Comparison of ENCODE assay signal across 1 cellular context in genomic region chr2:180999274-180999964, GRCh38.
TF ChIP-seq lines count a peak whose summit lies in the region.

No MANE protein-coding gene starts in this region.

TF ChIP-seq in GM23338, 12 proteins besides CTCF, POLR2A, EP300 and RAD21 (continued from another document):
- TF ChIP-seq, protein P1, sequence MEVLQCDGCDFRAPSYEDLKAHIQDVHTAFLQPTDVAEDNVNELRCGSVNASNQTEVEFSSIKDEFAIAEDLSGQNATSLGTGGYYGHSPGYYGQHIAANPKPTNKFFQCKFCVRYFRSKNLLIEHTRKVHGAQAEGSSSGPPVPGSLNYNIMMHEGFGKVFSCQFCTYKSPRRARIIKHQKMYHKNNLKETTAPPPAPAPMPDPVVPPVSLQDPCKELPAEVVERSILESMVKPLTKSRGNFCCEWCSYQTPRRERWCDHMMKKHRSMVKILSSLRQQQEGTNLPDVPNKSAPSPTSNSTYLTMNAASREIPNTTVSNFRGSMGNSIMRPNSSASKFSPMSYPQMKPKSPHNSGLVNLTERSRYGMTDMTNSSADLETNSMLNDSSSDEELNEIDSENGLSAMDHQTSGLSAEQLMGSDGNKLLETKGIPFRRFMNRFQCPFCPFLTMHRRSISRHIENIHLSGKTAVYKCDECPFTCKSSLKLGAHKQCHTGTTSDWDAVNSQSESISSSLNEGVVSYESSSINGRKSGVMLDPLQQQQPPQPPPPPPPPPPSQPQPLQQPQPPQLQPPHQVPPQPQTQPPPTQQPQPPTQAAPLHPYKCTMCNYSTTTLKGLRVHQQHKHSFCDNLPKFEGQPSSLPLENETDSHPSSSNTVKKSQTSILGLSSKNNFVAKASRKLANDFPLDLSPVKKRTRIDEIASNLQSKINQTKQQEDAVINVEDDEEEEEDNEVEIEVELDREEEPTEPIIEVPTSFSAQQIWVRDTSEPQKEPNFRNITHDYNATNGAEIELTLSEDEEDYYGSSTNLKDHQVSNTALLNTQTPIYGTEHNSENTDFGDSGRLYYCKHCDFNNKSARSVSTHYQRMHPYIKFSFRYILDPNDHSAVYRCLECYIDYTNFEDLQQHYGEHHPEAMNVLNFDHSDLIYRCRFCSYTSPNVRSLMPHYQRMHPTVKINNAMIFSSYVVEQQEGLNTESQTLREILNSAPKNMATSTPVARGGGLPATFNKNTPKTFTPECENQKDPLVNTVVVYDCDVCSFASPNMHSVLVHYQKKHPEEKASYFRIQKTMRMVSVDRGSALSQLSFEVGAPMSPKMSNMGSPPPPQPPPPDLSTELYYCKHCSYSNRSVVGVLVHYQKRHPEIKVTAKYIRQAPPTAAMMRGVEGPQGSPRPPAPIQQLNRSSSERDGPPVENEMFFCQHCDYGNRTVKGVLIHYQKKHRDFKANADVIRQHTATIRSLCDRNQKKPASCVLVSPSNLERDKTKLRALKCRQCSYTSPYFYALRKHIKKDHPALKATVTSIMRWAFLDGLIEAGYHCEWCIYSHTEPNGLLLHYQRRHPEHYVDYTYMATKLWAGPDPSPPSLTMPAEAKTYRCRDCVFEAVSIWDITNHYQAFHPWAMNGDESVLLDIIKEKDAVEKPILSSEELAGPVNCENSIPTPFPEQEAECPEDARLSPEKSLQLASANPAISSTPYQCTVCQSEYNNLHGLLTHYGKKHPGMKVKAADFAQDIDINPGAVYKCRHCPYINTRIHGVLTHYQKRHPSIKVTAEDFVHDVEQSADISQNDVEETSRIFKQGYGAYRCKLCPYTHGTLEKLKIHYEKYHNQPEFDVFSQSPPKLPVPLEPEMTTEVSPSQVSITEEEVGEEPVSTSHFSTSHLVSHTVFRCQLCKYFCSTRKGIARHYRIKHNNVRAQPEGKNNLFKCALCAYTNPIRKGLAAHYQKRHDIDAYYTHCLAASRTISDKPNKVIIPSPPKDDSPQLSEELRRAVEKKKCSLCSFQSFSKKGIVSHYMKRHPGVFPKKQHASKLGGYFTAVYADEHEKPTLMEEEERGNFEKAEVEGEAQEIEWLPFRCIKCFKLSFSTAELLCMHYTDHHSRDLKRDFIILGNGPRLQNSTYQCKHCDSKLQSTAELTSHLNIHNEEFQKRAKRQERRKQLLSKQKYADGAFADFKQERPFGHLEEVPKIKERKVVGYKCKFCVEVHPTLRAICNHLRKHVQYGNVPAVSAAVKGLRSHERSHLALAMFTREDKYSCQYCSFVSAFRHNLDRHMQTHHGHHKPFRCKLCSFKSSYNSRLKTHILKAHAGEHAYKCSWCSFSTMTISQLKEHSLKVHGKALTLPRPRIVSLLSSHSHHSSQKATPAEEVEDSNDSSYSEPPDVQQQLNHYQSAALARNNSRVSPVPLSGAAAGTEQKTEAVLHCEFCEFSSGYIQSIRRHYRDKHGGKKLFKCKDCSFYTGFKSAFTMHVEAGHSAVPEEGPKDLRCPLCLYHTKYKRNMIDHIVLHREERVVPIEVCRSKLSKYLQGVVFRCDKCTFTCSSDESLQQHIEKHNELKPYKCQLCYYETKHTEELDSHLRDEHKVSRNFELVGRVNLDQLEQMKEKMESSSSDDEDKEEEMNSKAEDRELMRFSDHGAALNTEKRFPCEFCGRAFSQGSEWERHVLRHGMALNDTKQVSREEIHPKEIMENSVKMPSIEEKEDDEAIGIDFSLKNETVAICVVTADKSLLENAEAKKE (CRISPR knock-in tag; IDR thresholded peaks at IDR 0.05) = no peak
- TF ChIP-seq EZH2 (IDR thresholded peaks at IDR 0.05; ENCODE audit: low read depth, unreplicated experiment) = no peak
- no peak for TF ChIP-seq JUNB (IDR thresholded peaks at IDR 0.05; ENCODE audit: unreplicated experiment)
- TF ChIP-seq, protein P2, sequence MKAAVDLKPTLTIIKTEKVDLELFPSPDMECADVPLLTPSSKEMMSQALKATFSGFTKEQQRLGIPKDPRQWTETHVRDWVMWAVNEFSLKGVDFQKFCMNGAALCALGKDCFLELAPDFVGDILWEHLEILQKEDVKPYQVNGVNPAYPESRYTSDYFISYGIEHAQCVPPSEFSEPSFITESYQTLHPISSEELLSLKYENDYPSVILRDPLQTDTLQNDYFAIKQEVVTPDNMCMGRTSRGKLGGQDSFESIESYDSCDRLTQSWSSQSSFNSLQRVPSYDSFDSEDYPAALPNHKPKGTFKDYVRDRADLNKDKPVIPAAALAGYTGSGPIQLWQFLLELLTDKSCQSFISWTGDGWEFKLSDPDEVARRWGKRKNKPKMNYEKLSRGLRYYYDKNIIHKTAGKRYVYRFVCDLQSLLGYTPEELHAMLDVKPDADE (IDR thresholded peaks at IDR 0.05) = no peak
